ENCODE assay signal across 12 cellular contexts in genomic region chr1:204319462-204319861, GRCh38. TPM values are rescaled to one million over a fixed set of nuclear protein-coding genes. Genes with fewer than 3 reads are reported as not detected.
DNase-seq lines count a peak whose midpoint lies in the region; ATAC-seq, FAIRE-seq and TF ChIP-seq lines count a peak whose summit lies in the region.
"Had no signal": no experiment of that assay in that cellular context is flagged by ENCODE, and none has a peak within 500 bp of the region (broad histone marks: within the 10 kb centered on the region; RNA-seq: fewer than 3 reads in every experiment).

No MANE protein-coding gene starts in this region.

- no peak overlapping the region for H3K4me3 Mint-ChIP-seq in activated CD8-positive, alpha-beta memory T cell treated with anti-CD3 and anti-CD28 coated beads, Interleukin-2, amount 10 ng/mL, durations not matched to agents 7 days and 5 days
- H3K4me3 Mint-ChIP-seq: CD4-positive, alpha-beta T cell; T-helper 2 cell treated with Interferon-gamma antibody and Interleukin-4, amounts not matched to agents 5 μg/mL and 100 μg/mL, for 36 hours had no signal

- WGBS in lung, 2 donors = 81 to 83% methylated on average over 6 of the region's 6 CpGs

- in situ Hi-C loops in ACHN (cut with HindIII; ENCODE audit: low pct_ligation_motif_present, low pct_unique_long_range_greater_than_20kb, low sequenced_read_pairs) = no loop called here

- H3K4me1 Mint-ChIP-seq in activated CD8-positive, alpha-beta memory T cell treated with anti-CD3 and anti-CD28 coated beads, Interleukin-2, amount 10 ng/mL, durations not matched to agents 7 days and 5 days = peaks cover 11% of the 10 kb centered on the region

- no peaks in the 10 kb centered on the region for H3K36me3 Mint-ChIP-seq in activated CD8-positive, alpha-beta memory T cell treated with anti-CD3 and anti-CD28 coated beads, Interleukin-2, amount 10 ng/mL, durations not matched to agents 7 days and 5 days

- H3K4me1 ChIP-seq in lung (ENCODE audit: control insufficient read depth in 2 of 2, insufficient read depth in 2 of 2, low read length in 2 of 2) = peaks cover 0 to 4% of the 10 kb centered on the region in 2 donors
- H3K4me1 ChIP-seq: uterus had no signal

- no peaks in the 10 kb centered on the region for H3K27me3 ChIP-seq in lung (ENCODE audit: control insufficient read depth, insufficient read depth)
- H3K27me3 ChIP-seq: uterus had no signal

- no peaks in the 10 kb centered on the region for H3K9me3 Mint-ChIP-seq in activated CD8-positive, alpha-beta memory T cell treated with anti-CD3 and anti-CD28 coated beads, Interleukin-2, amount 10 ng/mL, durations not matched to agents 7 days and 5 days (ENCODE audit: low read depth)
- H3K9me3 Mint-ChIP-seq: CD4-positive, alpha-beta T cell; T-helper 2 cell treated with Interferon-gamma antibody and Interleukin-4, amounts not matched to agents 5 μg/mL and 100 μg/mL, for 36 hours had no signal

- CTCF ChIA-PET in activated CD8-positive, alpha-beta memory T cell treated with anti-CD3 and anti-CD28 coated beads, Interleukin-2, amount 10 ng/mL, durations not matched to agents 7 days and 5 days (lab: Charles Lee) = no interaction called here

- H3K36me3 ChIP-seq in lung (ENCODE audit: control insufficient read depth in 2 of 2, insufficient read depth in 2 of 2, low read length in 2 of 2) = no peaks in the 10 kb centered on the region
- H3K36me3 ChIP-seq: uterus had no signal

- no peaks in the 10 kb centered on the region for H3K27me3 Mint-ChIP-seq in activated CD8-positive, alpha-beta memory T cell treated with anti-CD3 and anti-CD28 coated beads, Interleukin-2, amount 10 ng/mL, durations not matched to agents 7 days and 5 days
- H3K27me3 Mint-ChIP-seq: CD4-positive, alpha-beta T cell had no signal

- peak; percentile 68 for FAIRE-seq in HTR-8/SVneo (lab: Jason Lieb, UNC)

- ATAC-seq in lung (ENCODE audit: insufficient read depth, low FRiP score) (peak; percentile 29), GM21529 (IDR thresholded peaks at IDR 0.05; ENCODE audit: unreplicated experiment) (no peak)
- no peak for ATAC-seq in activated CD8-positive, alpha-beta memory T cell treated with anti-CD3 and anti-CD28 coated beads, Interleukin-2, amount 10 ng/mL, durations not matched to agents 7 days and 5 days

- no peak overlapping the region for H3K27ac ChIP-seq in lung (ENCODE audit: low read depth in 1 of 2, low read length in 1 of 2)

- TF ChIP-seq CTCF in cardiac fibroblast (IDR thresholded peaks at IDR 0.05; ENCODE audit: low read depth, low read length) = no peak
- TF ChIP-seq CTCF in lung (IDR thresholded peaks at IDR 0.05; ENCODE audit: control extremely low read depth, extremely low read depth) = no peak

- H3K4me3 ChIP-seq in cardiac fibroblast (replicated peaks in 1 of 2; ENCODE audit: low read depth in 2 of 2, low read length in 2 of 2) (no peak overlapping the region), lung (no peak overlapping the region)
- H3K4me3 ChIP-seq: uterus had no signal

- DNase-seq in ACHN (peak; percentile 22), HTR-8/SVneo (ENCODE audit: insufficient read length, low spot score) (peak; percentile 78), cardiac fibroblast (ENCODE audit: low read depth in 2 of 2) (peak; percentile 68 to 86), lung (ENCODE audit: low spot score) (no peak), SIG-M5 treated with dmso at 0.1 percent for 504 hours (lab: John Stamatoyannopoulos, UW; ENCODE audit: unreplicated experiment) (no peak)
- no peak for DNase-seq in effector CD4-positive, alpha-beta T cell
- no peak for DNase-seq in activated CD8-positive, alpha-beta memory T cell treated with anti-CD3 and anti-CD28 coated beads, Interleukin-2, amount 10 ng/mL, durations not matched to agents 7 days and 5 days
- DNase-seq: CD4-positive, alpha-beta T cell; stimulated activated CD4-positive, alpha-beta T cell treated with anti-CD3 and anti-CD28 coated beads, Interleukin-4, amount 100 ng/mL, for 1 hour had no signal

- H3K9me3 ChIP-seq in lung (ENCODE audit: control insufficient read depth in 2 of 2, insufficient read depth in 1 of 2, low read length in 1 of 2) = no peaks in the 10 kb centered on the region
- H3K9me3 ChIP-seq: uterus had no signal

- H3K27ac Mint-ChIP-seq in activated CD8-positive, alpha-beta memory T cell treated with anti-CD3 and anti-CD28 coated beads, Interleukin-2, amount 10 ng/mL, durations not matched to agents 7 days and 5 days = no peak overlapping the region
- H3K27ac Mint-ChIP-seq: CD4-positive, alpha-beta T cell; T-helper 2 cell treated with Interferon-gamma antibody and Interleukin-4, amounts not matched to agents 5 μg/mL and 100 μg/mL, for 36 hours had no signal

RNA-seq across cellular contexts. Expression of gene PLEKHA6, which starts 40.3 kb away (rescaled TPM):
- total RNA-seq in lung = 10 to 100 TPM in 1 of 2 donors, 1 to 10 TPM in 1; 2.8 to 10.5 TPM
- polyA plus RNA-seq in lung = 1 to 10 TPM in 1 of 2 donors, under 1 TPM in 1; 0.88 to 3.8 TPM
- under 1 TPM; 0.02 to 0.29 TPM for total RNA-seq in activated CD8-positive, alpha-beta memory T cell treated with anti-CD3 and anti-CD28 coated beads, Interleukin-2, amount 10 ng/mL, durations not matched to agents 7 days and 5 days

Comparison
In these comparisons a context has a peak if more than half of its experiments do, and no peak if none do; other contexts are left out.
1. DNase-seq: peak in ACHN (single experiment), HTR-8/SVneo (single experiment) and cardiac fibroblast (2 of 2); none in lung (single experiment), effector CD4-positive, alpha-beta T cell (single experiment), activated CD8-positive, alpha-beta memory T cell treated with anti-CD3 and anti-CD28 coated beads, Interleukin-2, amount 10 ng/mL, durations not matched to agents 7 days and 5 days (single experiment) and SIG-M5 treated with dmso at 0.1 percent for 504 hours (single experiment).